Comparison of ENCODE assay signal across 19 cellular contexts in genomic region chr6:11705069-11705468, GRCh38.
DNase-seq lines count a peak whose midpoint lies in the region; ATAC-seq and TF ChIP-seq lines count a peak whose summit lies in the region.
"Had no signal": no experiment of that assay in that cellular context is flagged by ENCODE, and none has a peak within 500 bp of the region (broad histone marks: within the 10 kb centered on the region; RNA-seq: fewer than 3 reads in every experiment).

No MANE protein-coding gene starts in this region.

- intact Hi-C loops in CD8-positive, alpha-beta T cell (cut with DNase I, micrococcal nuclease): loop anchor here in 1 of 2 experiments (1.0 kb wide), 1 partner anchor 45 kb away; no protein-coding TSS in a partner anchor
- intact Hi-C loops in natural killer cell (cut with micrococcal nuclease) (no loop called here), Right ventricle myocardium inferior (cut with DNase I) (loop anchor here (10.0 kb wide), 2 partner anchors 310 to 530 kb away; partner anchors contain the start of gene HIVEP1)

- H3K4me3 ChIP-seq in CD8-positive, alpha-beta T cell (ENCODE audit: low read depth, low read length): no peak overlapping the region
- H3K4me3 ChIP-seq in KMS-11 (IDR thresholded peaks at IDR 0.05; ENCODE audit: insufficient read depth, low read depth, low read length): no peak overlapping the region

- H3K4me1 ChIP-seq in CD8-positive, alpha-beta T cell (ENCODE audit: insufficient read depth, low read length): peaks cover 15% of the 10 kb centered on the region
- peaks cover 61% of the 10 kb centered on the region for H3K4me1 ChIP-seq in KMS-11 (ENCODE audit: low read depth, poor library complexity, severe bottlenecking)

- no peak for TF ChIP-seq CTCF in CD8-positive, alpha-beta T cell (IDR thresholded peaks at IDR 0.05)
- TF ChIP-seq CTCF in KMS-11 (conservative IDR thresholded peaks at IDR 0.05; ENCODE audit: low read depth, low read length) (no peak), natural killer cell (IDR thresholded peaks at IDR 0.05) (no peak)

- H3K4me1 Mint-ChIP-seq in CD8-positive, alpha-beta T cell (ENCODE audit: low read depth): peaks cover 22% of the 10 kb centered on the region
- peaks cover 35% of the 10 kb centered on the region for H3K4me1 Mint-ChIP-seq in activated naive CD8-positive, alpha-beta T cell treated with anti-CD3 and anti-CD28 coated beads for 36 hours
- H3K4me1 Mint-ChIP-seq in natural killer cell: no peaks in the 10 kb centered on the region

- peak overlapping the region; percentile 21; the same call in 1 of the 2 replicates for H3K4me2 ChIP-seq in KMS-11

- POLR2A ChIA-PET in CD8-positive, alpha-beta T cell (lab: Charles Lee): no interaction called here

- no peaks in the 10 kb centered on the region for H3K27me3 Mint-ChIP-seq in CD8-positive, alpha-beta T cell (ENCODE audit: low read depth)
- H3K27me3 Mint-ChIP-seq in activated naive CD8-positive, alpha-beta T cell treated with anti-CD3 and anti-CD28 coated beads for 36 hours: no peaks in the 10 kb centered on the region
- H3K27me3 Mint-ChIP-seq in natural killer cell (ENCODE audit: low read depth in 2 of 2): no peaks in the 10 kb centered on the region

- no peak overlapping the region; the same call in 1 of the 2 replicates for H2AFZ ChIP-seq in KMS-11 (ENCODE audit: low read depth)

- H3K4me3 Mint-ChIP-seq in CD8-positive, alpha-beta T cell: no peak overlapping the region
- no peak overlapping the region for H3K4me3 Mint-ChIP-seq in activated naive CD8-positive, alpha-beta T cell treated with anti-CD3 and anti-CD28 coated beads for 36 hours
- no peak overlapping the region for H3K4me3 Mint-ChIP-seq in natural killer cell

- CTCF ChIA-PET in CD8-positive, alpha-beta T cell (lab: Charles Lee): interaction anchor here (1.4 kb wide), 1 partner anchor 19 kb away, joined by 3 read pairs; no protein-coding TSS in a partner anchor

- no peak overlapping the region for H3K27ac ChIP-seq in CD8-positive, alpha-beta T cell (ENCODE audit: low read depth, low read length)
- H3K27ac ChIP-seq in KMS-11: peak overlapping the region; percentile 44
- H3K27ac ChIP-seq: C4-2B had no signal

- DNase-seq in activated T-cell treated with anti-CD3 and anti-CD28 coated beads for 48 hours (ENCODE audit: low read depth) (peak; percentile 20), activated T-cell treated with anti-CD3 and anti-CD28 coated beads for 4 hours (no peak), natural killer cell (no peak), Right ventricle myocardium inferior (ENCODE audit: missing footprints) (no peak)
- DNase-seq in CD8-positive, alpha-beta T cell: no peak
- DNase-seq in activated naive CD8-positive, alpha-beta T cell treated with anti-CD3 and anti-CD28 coated beads for 36 hours: no peak
- DNase-seq: COR-L47, DMS153, H7, KG1, NCI-H1092, NCI-H146, NCI-H2081, NCI-H748 treated with DMSO at 0.1 percent for 48 hours, OCI-M1 had no signal

- no peak for ATAC-seq in CD8-positive, alpha-beta T cell
- ATAC-seq in natural killer cell: no peak
- ATAC-seq in Right ventricle myocardium inferior: no peak
- ATAC-seq in HG02938 (IDR thresholded peaks at IDR 0.05; ENCODE audit: unreplicated experiment): no peak
- ATAC-seq: HepG2 had no signal

- no peaks in the 10 kb centered on the region for H3K36me3 Mint-ChIP-seq in CD8-positive, alpha-beta T cell
- peaks cover 14% of the 10 kb centered on the region for H3K36me3 Mint-ChIP-seq in activated naive CD8-positive, alpha-beta T cell treated with anti-CD3 and anti-CD28 coated beads for 36 hours
- H3K36me3 Mint-ChIP-seq in natural killer cell: no peaks in the 10 kb centered on the region

- no peaks in the 10 kb centered on the region for H3K79me2 ChIP-seq in KMS-11 (ENCODE audit: insufficient read depth, low read depth)

- no peak overlapping the region for H3K9ac ChIP-seq in KMS-11

- no peaks in the 10 kb centered on the region for H3K36me3 ChIP-seq in CD8-positive, alpha-beta T cell (ENCODE audit: insufficient read depth, low read length)
- H3K36me3 ChIP-seq in KMS-11 (ENCODE audit: insufficient read depth): no peaks in the 10 kb centered on the region

- peak overlapping the region; percentile 56 for H3K27ac Mint-ChIP-seq in CD8-positive, alpha-beta T cell
- peak overlapping the region; percentile 39 for H3K27ac Mint-ChIP-seq in activated naive CD8-positive, alpha-beta T cell treated with anti-CD3 and anti-CD28 coated beads for 36 hours
- no peak overlapping the region for H3K27ac Mint-ChIP-seq in natural killer cell

- no peaks in the 10 kb centered on the region for H3K27me3 ChIP-seq in CD8-positive, alpha-beta T cell (ENCODE audit: insufficient read depth, low read length)
- no peaks in the 10 kb centered on the region for H3K27me3 ChIP-seq in KMS-11 (ENCODE audit: insufficient read depth, low read depth)

- H3K9me3 ChIP-seq in CD8-positive, alpha-beta T cell (ENCODE audit: low read length): no peaks in the 10 kb centered on the region

- no peaks in the 10 kb centered on the region for H4K20me1 ChIP-seq in KMS-11 (ENCODE audit: insufficient read depth)

- no peaks in the 10 kb centered on the region for H3K9me3 Mint-ChIP-seq in CD8-positive, alpha-beta T cell
- peaks cover 9% of the 10 kb centered on the region for H3K9me3 Mint-ChIP-seq in activated naive CD8-positive, alpha-beta T cell treated with anti-CD3 and anti-CD28 coated beads for 36 hours
- H3K9me3 Mint-ChIP-seq in natural killer cell: no peaks in the 10 kb centered on the region

Comparison
In these comparisons a context has a peak if more than half of its experiments do, and no peak if none do; other contexts are left out.
1. H3K27ac Mint-ChIP-seq: peak in CD8-positive, alpha-beta T cell (single experiment) and activated naive CD8-positive, alpha-beta T cell treated with anti-CD3 and anti-CD28 coated beads for 36 hours (single experiment); none in natural killer cell (0 of 2).